In the genomic region with DNA sequence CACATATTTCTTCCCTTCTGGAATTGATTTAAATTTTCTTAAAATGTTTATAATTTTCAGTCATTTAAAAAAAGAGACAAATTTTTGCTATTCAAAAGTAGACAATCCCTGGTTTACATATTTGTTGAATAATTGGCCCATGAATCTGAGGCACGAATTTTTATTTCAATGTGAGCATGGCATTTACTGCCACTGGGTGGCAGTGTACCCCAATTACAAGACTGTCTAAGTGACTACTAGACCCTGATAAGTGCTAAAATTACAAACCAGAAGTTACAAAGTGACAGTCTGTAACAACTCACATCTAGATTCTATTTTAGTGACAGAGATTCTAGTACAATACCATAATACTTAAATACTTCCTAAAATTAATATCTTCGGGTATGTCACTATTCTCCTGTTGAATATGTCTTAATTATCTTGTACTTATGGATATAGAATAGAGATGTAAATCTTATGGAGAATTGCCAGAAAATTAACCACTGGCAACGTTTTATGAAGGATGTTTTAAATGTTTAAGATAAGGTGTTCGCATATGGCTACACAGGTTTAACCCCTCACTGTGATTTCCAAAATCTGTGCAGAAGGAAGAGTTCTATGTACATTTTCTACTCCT, we compare ENCODE assay signal across 8 cellular contexts.
A peak's percentile ranks its signal among the peaks of the same experiment; 100 is the strongest.
DNase-seq lines count a peak whose midpoint lies in the region; ATAC-seq lines count a peak whose summit lies in the region.

No MANE protein-coding gene starts in this region.

- DNase-seq in activated T-cell treated with anti-CD3 and anti-CD28 coated beads for 48 hours (ENCODE audit: low read depth) (peak; percentile 4), activated T-cell treated with anti-CD3 and anti-CD28 coated beads for 4 hours (no peak), RKO (ENCODE audit: low spot score) (peak; percentile 75), epidermal melanocyte (ENCODE audit: insufficient read length, low spot score) (peak; percentile 33)

- no peaks in the 10 kb centered on the region for H3K9me3 ChIP-seq in muscle layer of colon (ENCODE audit: low read length)

- peaks cover 33% of the 10 kb centered on the region for H3K4me1 ChIP-seq in muscle layer of colon (ENCODE audit: insufficient read depth, low read length)

- H3K27me3 ChIP-seq in muscle layer of colon (ENCODE audit: control insufficient read depth in 1 of 2, insufficient read depth in 2 of 2, low read length in 2 of 2) = no peaks in the 10 kb centered on the region

- peak overlapping the region; percentile 27 for H3K27ac ChIP-seq in muscle layer of colon (ENCODE audit: low read depth, low read length)

- no peak overlapping the region for H3K4me3 ChIP-seq in muscle layer of colon (ENCODE audit: low read depth in 1 of 2, low read length in 2 of 2)

- ATAC-seq in HG03342 (IDR thresholded peaks at IDR 0.05; ENCODE audit: unreplicated experiment) (peak; percentile 58), HG03135 (IDR thresholded peaks at IDR 0.05; ENCODE audit: unreplicated experiment) (no peak), HG03097 (IDR thresholded peaks at IDR 0.05; ENCODE audit: low FRiP score, unreplicated experiment) (no peak)

- no peak overlapping the region for H3K9ac ChIP-seq in muscle layer of colon (ENCODE audit: low read length)

- no peaks in the 10 kb centered on the region for H3K36me3 ChIP-seq in muscle layer of colon (ENCODE audit: insufficient read depth, low read length)
